8 cellular contexts compared by ENCODE assay signal in genomic region chr4:158172196-158172557, GRCh38. TPM values are rescaled to one million over a fixed set of nuclear protein-coding genes. Genes with fewer than 3 reads are reported as not detected.
A peak's percentile ranks its signal among the peaks of the same experiment; 100 is the strongest.
DNase-seq lines count a peak whose midpoint lies in the region; ATAC-seq, FAIRE-seq and TF ChIP-seq lines count a peak whose summit lies in the region.

No MANE protein-coding gene starts in this region.

- H3K9ac ChIP-seq in kidney (ENCODE audit: low read length in 2 of 2) (peak overlapping the region in 1 of 2 donors; percentile 20), subcutaneous abdominal adipose tissue (ENCODE audit: low read length in 5 of 5) (peak overlapping the region; percentile 3 to 88 (median 73))

- H3K27ac ChIP-seq in angular gyrus (ENCODE audit: low read depth, low read length) = peak overlapping the region; percentile 59
- no peak overlapping the region for H3K27ac ChIP-seq in kidney (ENCODE audit: low read depth in 2 of 2, low read length in 2 of 2)
- H3K27ac ChIP-seq in subcutaneous abdominal adipose tissue (ENCODE audit: low read depth, low read length) = peak overlapping the region; percentile 81
- no peak overlapping the region for H3K27ac ChIP-seq in RWPE1

- H3K4me3 ChIP-seq in HFF-Myc (replicated peaks; ENCODE audit: low read depth, low read length) = peak overlapping the region; percentile 47
- H3K4me3 ChIP-seq in kidney (ENCODE audit: low read length in 2 of 2) = peak overlapping the region; percentile 41 to 48
- peak overlapping the region; percentile 69 to 90 (median 82) for H3K4me3 ChIP-seq in subcutaneous abdominal adipose tissue (ENCODE audit: low read depth in 1 of 5, low read length in 5 of 5)

- H3K9me3 ChIP-seq in kidney (ENCODE audit: control insufficient read depth in 1 of 2, low read length in 2 of 2) (no peaks in the 10 kb centered on the region), subcutaneous abdominal adipose tissue (ENCODE audit: control insufficient read depth in 5 of 5, low read length in 5 of 5) (no peaks in the 10 kb centered on the region)

- H3K36me3 ChIP-seq in kidney (ENCODE audit: control insufficient read depth in 1 of 2, insufficient read depth in 2 of 2, low read length in 2 of 2) (no peaks in the 10 kb centered on the region), subcutaneous abdominal adipose tissue (ENCODE audit: control insufficient read depth in 5 of 5, insufficient read depth in 5 of 5, low read length in 5 of 5) (no peaks in the 10 kb centered on the region)

- ATAC-seq in GM21576 (IDR thresholded peaks at IDR 0.05; ENCODE audit: unreplicated experiment) = no peak

- peaks cover 0 to 2% of the 10 kb centered on the region in 2 donors for H3K4me1 ChIP-seq in kidney (ENCODE audit: control insufficient read depth in 1 of 2, insufficient read depth in 1 of 2, low read depth in 1 of 2, low read length in 2 of 2)
- H3K4me1 ChIP-seq in subcutaneous abdominal adipose tissue (ENCODE audit: control insufficient read depth in 5 of 5, insufficient read depth in 5 of 5, low read length in 5 of 5) = peaks cover 0 to 77% (median 70%) of the 10 kb centered on the region in 5 donors

- CTCF ChIA-PET in RWPE1 (lab: Yijun Ruan, JAX) = interaction anchor here (0.6 to 2.2 kb wide), 9 partner anchors 13 to 498 kb away, joined by 3 to 10 read pairs (median 3); no protein-coding TSS in a partner anchor

- no peak for FAIRE-seq in kidney (lab: Jason Lieb, UNC)

- intact Hi-C loops in kidney (cut with DNase I) = loop anchor here (10.0 kb wide), 1 partner anchor 177 kb away; no protein-coding TSS in a partner anchor

- no peaks in the 10 kb centered on the region for H3K27me3 ChIP-seq in subcutaneous abdominal adipose tissue (ENCODE audit: control insufficient read depth in 5 of 5, insufficient read depth in 4 of 5, low read length in 5 of 5)

- POLR2A ChIA-PET in RWPE1 (lab: Yijun Ruan, JAX; ENCODE audit: low non-redundant PET) = no interaction called here

- TF ChIP-seq CTCF in HFF-Myc (IDR thresholded peaks at IDR 0.05; ENCODE audit: low read depth, low read length, missing control alignments) (no peak), kidney (IDR thresholded peaks at IDR 0.05; ENCODE audit: borderline replicate concordance, extremely low read depth, insufficient read depth) (no peak), RWPE1 (conservative IDR thresholded peaks at IDR 0.05; ENCODE audit: low read depth) (no peak)

- DNase-seq in HFF-Myc (ENCODE audit: extremely low read depth, low read depth) (no peak), kidney (no peak), COLO668 (lab: John Stamatoyannopoulos, UW; ENCODE audit: unreplicated experiment) (no peak), RWPE1 (ENCODE audit: low spot score) (no peak), NCI-H2171 treated with DMSO at 0.1 percent for 48 hours (lab: John Stamatoyannopoulos, UW) (no peak)

RNA-seq across cellular contexts. Expression of gene GASK1B, which starts 0.6 kb away (rescaled TPM):
- total RNA-seq in kidney = 38.6 TPM
- polyA plus RNA-seq in kidney (ENCODE audit: insufficient read depth, low read depth, low replicate concordance) = 6.5 TPM

RNA-seq across cellular contexts. Expression of gene TMEM144, which starts 38.1 kb away (rescaled TPM):
- total RNA-seq in kidney = 9.8 TPM
- 3.3 TPM for polyA plus RNA-seq in kidney (ENCODE audit: insufficient read depth, low read depth, low replicate concordance)

Comparison
In these comparisons a context has a peak if more than half of its experiments do, and no peak if none do; other contexts are left out.
1. H3K27ac ChIP-seq: peak in angular gyrus (single experiment) and subcutaneous abdominal adipose tissue (single experiment); none in kidney (0 of 2) and RWPE1 (single experiment).
2. Peak in every context shown above with its lines, with median percentiles within 50 percentile points of each other: H3K4me3 ChIP-seq.